17 cellular contexts compared by ENCODE assay signal in genomic region chr5:80149161-80149609, GRCh38.
DNase-seq lines count a peak whose midpoint lies in the region.
"Had no signal": no experiment of that assay in that cellular context is flagged by ENCODE, and none has a peak within 500 bp of the region (broad histone marks: within the 10 kb centered on the region; RNA-seq: fewer than 3 reads in every experiment).

No MANE protein-coding gene starts in this region.

- H3K4me3 ChIP-seq in thymus (ENCODE audit: low read length), result no peak overlapping the region
- H3K4me3 ChIP-seq: smooth muscle cell had no signal

- peaks cover 16% of the 10 kb centered on the region for H3K36me3 ChIP-seq in thymus (ENCODE audit: control insufficient read depth, insufficient read depth)
- H3K36me3 ChIP-seq: WERI-Rb-1 had no signal

- no peak overlapping the region for H3K4me3 Mint-ChIP-seq in activated naive CD4-positive, alpha-beta T cell treated with anti-CD3 and anti-CD28 coated beads, Interleukin-2, amount 10 ng/mL, durations not matched to agents 7 days and 5 days
- H3K4me3 Mint-ChIP-seq: stimulated activated naive CD8-positive, alpha-beta T cell treated with anti-CD3 and anti-CD28 coated beads, Interleukin-15, Interleukin-2, amounts not matched to agents 100 ng/mL and 50 ng/mL, for 24 hours had no signal

- no peaks in the 10 kb centered on the region for H3K9me3 ChIP-seq in thymus (ENCODE audit: control insufficient read depth)

- H3K27ac ChIP-seq in thymus (ENCODE audit: low read depth), result peak overlapping the region; percentile 15
- H3K27ac ChIP-seq: epithelial cell of prostate, WERI-Rb-1 had no signal

- H3K27ac Mint-ChIP-seq in activated naive CD4-positive, alpha-beta T cell treated with anti-CD3 and anti-CD28 coated beads, Interleukin-2, amount 10 ng/mL, durations not matched to agents 7 days and 5 days, result peak overlapping the region; percentile 25

- H3K27me3 Mint-ChIP-seq in activated naive CD4-positive, alpha-beta T cell treated with anti-CD3 and anti-CD28 coated beads, Interleukin-2, amount 10 ng/mL, durations not matched to agents 7 days and 5 days, result no peaks in the 10 kb centered on the region
- H3K27me3 Mint-ChIP-seq: stimulated activated naive CD8-positive, alpha-beta T cell treated with anti-CD3 and anti-CD28 coated beads, Interleukin-15, Interleukin-2, amounts not matched to agents 100 ng/mL and 50 ng/mL, for 24 hours had no signal

- DNase-seq in activated naive CD4-positive, alpha-beta T cell treated with anti-CD3 and anti-CD28 coated beads, Interleukin-2, amount 10 ng/mL, durations not matched to agents 7 days and 5 days, result no peak
- DNase-seq in activated naive CD4-positive, alpha-beta T cell treated with anti-CD3 and anti-CD28 coated beads, Interleukin-2, amount 50 U/mL, for 16 hours, result no peak
- DNase-seq in NCI-H2081 treated with DMSO at 0.1 percent for 48 hours (lab: John Stamatoyannopoulos, UW) (peak; percentile 41), astrocyte of the hippocampus (ENCODE audit: low read depth, low spot score) (peak; percentile 24), NCI-H524 treated with DMSO at 0.1 percent for 48 hours (lab: John Stamatoyannopoulos, UW) (no peak), GDM1 (lab: John Stamatoyannopoulos, UW) (no peak), cortex of kidney (lab: John Stamatoyannopoulos, UW) (no peak)
- DNase-seq: DMS53, HCEC 1CT, KBM-7, NCI-H187 treated with DMSO at 0.1 percent for 48 hours, PC-3, WERI-Rb-1 had no signal

- CTCF ChIA-PET in activated naive CD4-positive, alpha-beta T cell treated with anti-CD3 and anti-CD28 coated beads, Interleukin-2, amount 10 ng/mL, durations not matched to agents 7 days and 5 days (lab: Charles Lee), result interaction anchor here (0.6 kb wide), 1 partner anchor 125 kb away, joined by 4 read pairs; no protein-coding TSS in a partner anchor

- H3K9me3 Mint-ChIP-seq in activated naive CD4-positive, alpha-beta T cell treated with anti-CD3 and anti-CD28 coated beads, Interleukin-2, amount 10 ng/mL, durations not matched to agents 7 days and 5 days, result no peaks in the 10 kb centered on the region
- H3K9me3 Mint-ChIP-seq: stimulated activated naive CD8-positive, alpha-beta T cell treated with anti-CD3 and anti-CD28 coated beads, Interleukin-15, Interleukin-2, amounts not matched to agents 100 ng/mL and 50 ng/mL, for 24 hours had no signal

- peaks cover 83% of the 10 kb centered on the region for H3K36me3 Mint-ChIP-seq in activated naive CD4-positive, alpha-beta T cell treated with anti-CD3 and anti-CD28 coated beads, Interleukin-2, amount 10 ng/mL, durations not matched to agents 7 days and 5 days

- peaks cover 6% of the 10 kb centered on the region for H3K4me1 ChIP-seq in thymus (ENCODE audit: control insufficient read depth, insufficient read depth, low read length)

- WGBS in thymus, result 96% methylated on average over 3 of the region's 3 CpGs

- H3K4me1 Mint-ChIP-seq in activated naive CD4-positive, alpha-beta T cell treated with anti-CD3 and anti-CD28 coated beads, Interleukin-2, amount 10 ng/mL, durations not matched to agents 7 days and 5 days, result peaks cover 73% of the 10 kb centered on the region

- H3K27me3 ChIP-seq in thymus (ENCODE audit: control insufficient read depth, insufficient read depth), result no peaks in the 10 kb centered on the region

Comparison
In these comparisons a context has a peak if more than half of its experiments do, and no peak if none do; other contexts are left out.
1. DNase-seq: peak in NCI-H2081 treated with DMSO at 0.1 percent for 48 hours (single experiment) and astrocyte of the hippocampus (single experiment); none in activated naive CD4-positive, alpha-beta T cell treated with anti-CD3 and anti-CD28 coated beads, Interleukin-2, amount 10 ng/mL, durations not matched to agents 7 days and 5 days (single experiment), activated naive CD4-positive, alpha-beta T cell treated with anti-CD3 and anti-CD28 coated beads, Interleukin-2, amount 50 U/mL, for 16 hours (single experiment), NCI-H524 treated with DMSO at 0.1 percent for 48 hours (single experiment), GDM1 (single experiment) and cortex of kidney (single experiment).